37 cellular contexts compared by ENCODE assay signal in genomic region chr5:166286832-166287231, GRCh38.
"Had no signal": no experiment of that assay in that cellular context is flagged by ENCODE, and none has a peak within 500 bp of the region (broad histone marks: within the 10 kb centered on the region; RNA-seq: fewer than 3 reads in every experiment).

No MANE protein-coding gene starts in this region.

- DNase-seq: activated effector memory CD4-positive, alpha-beta T cell treated with anti-CD3 and anti-CD28 coated beads, Interleukin-2, amount 50 U/mL, for 16 hours; activated effector memory CD4-positive, alpha-beta T cell treated with Interleukin-2 at 50 U/mL for 16 hours; activated gamma-delta T cell; activated gamma-delta T cell treated with Interleukin-2 at 50 U/mL for 16 hours; activated naive CD4-positive, alpha-beta T cell; activated naive CD4-positive, alpha-beta T cell treated with anti-CD3 and anti-CD28 coated beads for 36 hours; activated naive CD4-positive, alpha-beta T cell treated with anti-CD3 and anti-CD28 coated beads, Interleukin-2, amount 10 ng/mL, durations not matched to agents 7 days and 5 days; activated naive CD4-positive, alpha-beta T cell treated with anti-CD3 and anti-CD28 coated beads, Interleukin-2, amount 50 U/mL, for 16 hours; activated naive CD4-positive, alpha-beta T cell treated with Interleukin-2 at 50 U/mL for 16 hours; activated naive CD8-positive, alpha-beta T cell treated with anti-CD3 and anti-CD28 coated beads for 36 hours; activated naive CD8-positive, alpha-beta T cell treated with anti-CD3 and anti-CD28 coated beads, Interleukin-2, amount 10 ng/mL, durations not matched to agents 7 days and 5 days; activated naive CD8-positive, alpha-beta T cell treated with anti-CD3 and anti-CD28 coated beads, Interleukin-2, amount 50 U/mL, for 24 hours; activated T-cell treated with anti-CD3 and anti-CD28 coated beads, Interleukin-2, amount 50 U/mL, for 24 hours; activated T-cell treated with anti-CD3 and anti-CD28 coated beads, Interleukin-2, amount 50 U/mL, for 4 hours; activated T-cell treated with anti-CD3 and anti-CD28 coated beads, Interleukin-2, amount 50 U/mL, for 48 hours; activated T-cell treated with anti-CD3 and anti-CD28 coated beads, Interleukin-2, amount 50 U/mL, for 72 hours; adrenal gland; amniotic stem cell; amygdala; anterior cingulate cortex; aorta; body of pancreas; brain microvascular endothelial cell; caudate nucleus; central memory CD4-positive, alpha-beta T cell; cerebellar nuclear complex had no signal

- H3K27me3 ChIP-seq: adrenal gland, ascending aorta, body of pancreas, brain microvascular endothelial cell, breast epithelium, cardiac muscle cell had no signal

- H3K4me3 ChIP-seq: adrenal gland, ascending aorta, body of pancreas, breast epithelium, cardiac muscle cell had no signal

- H3K27ac Mint-ChIP-seq: activated naive CD4-positive, alpha-beta T cell treated with anti-CD3 and anti-CD28 coated beads for 36 hours; activated naive CD4-positive, alpha-beta T cell treated with anti-CD3 and anti-CD28 coated beads, Interleukin-2, amount 10 ng/mL, durations not matched to agents 7 days and 5 days; activated naive CD4-positive, alpha-beta T cell treated with anti-CD3 and anti-CD28 coated beads, Interleukin-2, amount 50 U/mL, for 24 hours; activated naive CD4-positive, alpha-beta T cell treated with anti-CD3 and anti-CD28 coated beads, Interleukin-2, amount 50 U/mL, for 72 hours; activated naive CD8-positive, alpha-beta T cell; activated naive CD8-positive, alpha-beta T cell treated with anti-CD3 and anti-CD28 coated beads for 36 hours; activated naive CD8-positive, alpha-beta T cell treated with anti-CD3 and anti-CD28 coated beads, Interleukin-2, amount 10 ng/mL, durations not matched to agents 7 days and 5 days; activated naive CD8-positive, alpha-beta T cell treated with anti-CD3 and anti-CD28 coated beads, Interleukin-2, amount 50 U/mL, for 24 hours; activated T-cell treated with anti-CD3 and anti-CD28 coated beads, Interleukin-2, amount 50 U/mL, for 24 hours; activated T-cell treated with anti-CD3 and anti-CD28 coated beads, Interleukin-2, amount 50 U/mL, for 72 hours; activated T-helper 1 cell treated with anti-CD3 and anti-CD28 coated beads, Interleukin-12 subunit alpha, Interleukin-12 subunit beta, Interleukin-2, Interleukin-4 antibody, amounts not matched to agents 30 ng/mL and 10 ng/mL and 1 ng/mL, durations not matched to agents 14 hours and 24 hours and 36 hours; activated T-helper 17 cell treated with anti-CD3 and anti-CD28 coated beads, Interleukin-2, amount 50 U/mL, for 72 hours; activated T-helper 2 cell treated with anti-CD3 and anti-CD28 coated beads, Interferon-gamma antibody, Interleukin-2, Interleukin-4, amounts not matched to agents 10 μg/mL and 5 μg/mL and 100 μg/mL, durations not matched to agents 14 hours and 24 hours and 36 hours; brain had no signal

- H3K36me3 Mint-ChIP-seq: activated naive CD4-positive, alpha-beta T cell treated with anti-CD3 and anti-CD28 coated beads, Interleukin-2, amount 10 ng/mL, durations not matched to agents 7 days and 5 days; activated naive CD4-positive, alpha-beta T cell treated with anti-CD3 and anti-CD28 coated beads, Interleukin-2, amount 50 U/mL, for 24 hours; activated naive CD4-positive, alpha-beta T cell treated with anti-CD3 and anti-CD28 coated beads, Interleukin-2, amount 50 U/mL, for 72 hours; activated naive CD8-positive, alpha-beta T cell; activated naive CD8-positive, alpha-beta T cell treated with anti-CD3 and anti-CD28 coated beads for 36 hours; activated naive CD8-positive, alpha-beta T cell treated with anti-CD3 and anti-CD28 coated beads, Interleukin-2, amount 10 ng/mL, durations not matched to agents 7 days and 5 days; brain had no signal

- H3K9me3 ChIP-seq: ascending aorta, breast epithelium had no signal

- H3K9me3 Mint-ChIP-seq: activated naive CD8-positive, alpha-beta T cell treated with anti-CD3 and anti-CD28 coated beads, Interleukin-2, amount 10 ng/mL, durations not matched to agents 7 days and 5 days had no signal

- ATAC-seq: activated naive CD4-positive, alpha-beta T cell treated with anti-CD3 and anti-CD28 coated beads, Interleukin-2, amount 50 U/mL, for 72 hours; activated naive CD8-positive, alpha-beta T cell treated with anti-CD3 and anti-CD28 coated beads, Interleukin-2, amount 50 U/mL, for 24 hours; activated T-cell treated with anti-CD3 and anti-CD28 coated beads, Interleukin-2, amount 50 U/mL, for 4 hours; activated T-cell treated with anti-CD3 and anti-CD28 coated beads, Interleukin-2, amount 50 U/mL, for 72 hours; activated T-helper 17 cell treated with anti-CD3 and anti-CD28 coated beads, Interleukin-2, amount 50 U/mL, for 72 hours; body of pancreas had no signal

- H3K4me1 Mint-ChIP-seq: activated naive CD4-positive, alpha-beta T cell treated with anti-CD3 and anti-CD28 coated beads, Interleukin-2, amount 10 ng/mL, durations not matched to agents 7 days and 5 days; activated naive CD4-positive, alpha-beta T cell treated with anti-CD3 and anti-CD28 coated beads, Interleukin-2, amount 50 U/mL, for 24 hours; activated naive CD8-positive, alpha-beta T cell treated with anti-CD3 and anti-CD28 coated beads for 36 hours; activated naive CD8-positive, alpha-beta T cell treated with anti-CD3 and anti-CD28 coated beads, Interleukin-2, amount 10 ng/mL, durations not matched to agents 7 days and 5 days; activated naive CD8-positive, alpha-beta T cell treated with anti-CD3 and anti-CD28 coated beads, Interleukin-2, amount 50 U/mL, for 24 hours; activated T-helper 17 cell treated with anti-CD3 and anti-CD28 coated beads, Interleukin-2, amount 50 U/mL, for 72 hours; central memory CD8-positive, alpha-beta T cell had no signal

- H3K4me3 Mint-ChIP-seq: activated naive CD4-positive, alpha-beta T cell treated with anti-CD3 and anti-CD28 coated beads for 36 hours; activated naive CD4-positive, alpha-beta T cell treated with anti-CD3 and anti-CD28 coated beads, Interleukin-2, amount 10 ng/mL, durations not matched to agents 7 days and 5 days; activated naive CD4-positive, alpha-beta T cell treated with anti-CD3 and anti-CD28 coated beads, Interleukin-2, amount 50 U/mL, for 24 hours; activated naive CD8-positive, alpha-beta T cell; activated naive CD8-positive, alpha-beta T cell treated with anti-CD3 and anti-CD28 coated beads for 36 hours; activated naive CD8-positive, alpha-beta T cell treated with anti-CD3 and anti-CD28 coated beads, Interleukin-2, amount 10 ng/mL, durations not matched to agents 7 days and 5 days; activated naive CD8-positive, alpha-beta T cell treated with anti-CD3 and anti-CD28 coated beads, Interleukin-2, amount 50 U/mL, for 24 hours; activated T-cell treated with anti-CD3 and anti-CD28 coated beads, Interleukin-2, amount 50 U/mL, for 24 hours; activated T-cell treated with anti-CD3 and anti-CD28 coated beads, Interleukin-2, amount 50 U/mL, for 4 hours; activated T-cell treated with anti-CD3 and anti-CD28 coated beads, Interleukin-2, amount 50 U/mL, for 72 hours; activated T-helper 1 cell treated with anti-CD3 and anti-CD28 coated beads, Interleukin-12 subunit alpha, Interleukin-12 subunit beta, Interleukin-2, Interleukin-4 antibody, amounts not matched to agents 30 ng/mL and 10 ng/mL and 1 ng/mL, durations not matched to agents 14 hours and 24 hours and 36 hours; activated T-helper 17 cell treated with anti-CD3 and anti-CD28 coated beads, Interleukin-2, amount 50 U/mL, for 72 hours; brain; central memory CD8-positive, alpha-beta T cell had no signal

- H3K27me3 Mint-ChIP-seq: activated naive CD4-positive, alpha-beta T cell treated with anti-CD3 and anti-CD28 coated beads, Interleukin-2, amount 10 ng/mL, durations not matched to agents 7 days and 5 days; activated naive CD4-positive, alpha-beta T cell treated with anti-CD3 and anti-CD28 coated beads, Interleukin-2, amount 50 U/mL, for 24 hours; activated naive CD8-positive, alpha-beta T cell; activated naive CD8-positive, alpha-beta T cell treated with anti-CD3 and anti-CD28 coated beads for 36 hours; activated naive CD8-positive, alpha-beta T cell treated with anti-CD3 and anti-CD28 coated beads, Interleukin-2, amount 10 ng/mL, durations not matched to agents 7 days and 5 days; activated naive CD8-positive, alpha-beta T cell treated with anti-CD3 and anti-CD28 coated beads, Interleukin-2, amount 50 U/mL, for 24 hours; activated T-cell treated with anti-CD3 and anti-CD28 coated beads, Interleukin-2, amount 50 U/mL, for 24 hours; activated T-helper 17 cell treated with anti-CD3 and anti-CD28 coated beads, Interleukin-2, amount 50 U/mL, for 72 hours; brain; central memory CD8-positive, alpha-beta T cell had no signal

- H3K27ac ChIP-seq: adrenal gland, ascending aorta, body of pancreas, brain microvascular endothelial cell, breast epithelium, cardiac muscle cell had no signal

- H3K36me3 ChIP-seq: adrenal gland, ascending aorta, brain microvascular endothelial cell, breast epithelium, cardiac muscle cell had no signal

- H3K4me1 ChIP-seq: adrenal gland, ascending aorta, body of pancreas, breast epithelium had no signal
